23 cellular contexts compared by ENCODE assay signal in the genomic region with DNA sequence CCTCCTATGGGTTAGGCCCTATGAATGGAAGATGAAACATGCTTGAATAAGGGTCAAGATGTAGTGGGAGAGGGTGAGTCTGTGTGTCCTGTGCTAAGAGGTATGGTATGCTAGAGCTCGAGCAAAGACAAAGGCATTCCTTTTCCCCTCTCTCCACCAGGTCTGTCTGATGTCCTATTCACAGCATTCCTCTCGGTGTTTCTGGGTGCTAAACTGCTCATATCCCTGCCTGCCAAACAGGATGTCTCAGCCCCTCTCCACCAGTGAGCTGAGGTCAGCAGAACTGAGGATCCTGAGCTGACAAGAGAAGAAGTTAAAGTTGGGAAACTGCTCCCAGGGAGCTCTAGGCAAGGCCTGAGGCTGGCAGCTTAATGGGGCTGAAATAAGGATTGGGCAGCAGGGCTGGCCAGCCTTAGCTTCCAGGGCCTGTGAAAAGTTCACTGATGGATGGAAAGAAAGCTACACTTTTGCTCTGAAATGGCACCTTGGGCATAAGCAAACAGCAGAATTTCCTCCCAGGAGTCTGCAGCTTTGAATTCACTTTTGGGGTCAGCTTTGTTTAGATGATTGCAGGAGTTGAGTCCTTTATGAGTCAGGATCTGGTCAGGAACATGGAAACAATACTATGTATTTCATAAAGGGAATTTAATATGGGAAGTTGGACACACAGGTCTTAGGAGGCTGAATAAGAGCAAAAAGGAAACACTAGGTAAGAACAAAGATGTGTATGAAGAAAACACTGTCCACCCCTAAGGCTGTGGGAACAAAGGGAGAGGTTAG.
DNase-seq lines count a peak whose midpoint lies in the region; ATAC-seq and TF ChIP-seq lines count a peak whose summit lies in the region.
"Had no signal": no experiment of that assay in that cellular context is flagged by ENCODE, and none has a peak within 500 bp of the region (broad histone marks: within the 10 kb centered on the region; RNA-seq: fewer than 3 reads in every experiment).

No MANE protein-coding gene starts in this region.

- H3K4me1 ChIP-seq in NT2/D1 (ENCODE audit: insufficient read depth, insufficient read length): peaks cover 9% of the 10 kb centered on the region
- H3K4me1 ChIP-seq: esophagus muscularis mucosa, tibial artery had no signal

- H3K4me3 Mint-ChIP-seq in activated CD4-positive, alpha-beta T cell treated with anti-CD3 and anti-CD28 coated beads, Interleukin-2, amount 10 ng/mL, durations not matched to agents 7 days and 5 days: no peak overlapping the region
- no peak overlapping the region for H3K4me3 Mint-ChIP-seq in activated T-helper 17 cell treated with anti-CD3 and anti-CD28 coated beads, Interleukin-2, amount 50 U/mL, for 72 hours
- H3K4me3 Mint-ChIP-seq: activated CD8-positive, alpha-beta T cell treated with anti-CD3 and anti-CD28 coated beads, Interleukin-2, amount 10 ng/mL, durations not matched to agents 7 days and 5 days; activated T-cell treated with anti-CD3 and anti-CD28 coated beads, Interleukin-2, amount 50 U/mL, for 72 hours; mesothelial cell of epicardium; nephron; stimulated activated naive B cell treated with anti-CD40 and anti-IgM and Interleukin-4, amounts not matched to agents 10 μg/mL and 1 μg/mL and 100 μg/mL, for 72 hours; T-helper 1 cell treated with Interleukin-12 subunit alpha and Interleukin-12 subunit beta and Interleukin-4 antibody, amounts not matched to agents 30 μg/mL and 1 μg/mL, for 36 hours had no signal

- H3K9me3 Mint-ChIP-seq in activated CD4-positive, alpha-beta T cell treated with anti-CD3 and anti-CD28 coated beads, Interleukin-2, amount 10 ng/mL, durations not matched to agents 7 days and 5 days: no peaks in the 10 kb centered on the region
- no peaks in the 10 kb centered on the region for H3K9me3 Mint-ChIP-seq in activated T-helper 17 cell treated with anti-CD3 and anti-CD28 coated beads, Interleukin-2, amount 50 U/mL, for 72 hours
- H3K9me3 Mint-ChIP-seq: activated naive CD4-positive, alpha-beta T cell treated with anti-CD3 and anti-CD28 coated beads, Interleukin-2, amount 50 U/mL, for 72 hours; activated T-cell treated with anti-CD3 and anti-CD28 coated beads, Interleukin-2, amount 50 U/mL, for 72 hours; nephron; T-helper 1 cell treated with Interleukin-12 subunit alpha and Interleukin-12 subunit beta and Interleukin-4 antibody, amounts not matched to agents 30 μg/mL and 1 μg/mL, for 36 hours had no signal

- no peaks in the 10 kb centered on the region for H3K27me3 ChIP-seq in NT2/D1 (ENCODE audit: insufficient read depth, insufficient read length)
- H3K27me3 ChIP-seq: esophagus muscularis mucosa, tibial artery had no signal

- no peaks in the 10 kb centered on the region for H3K36me3 ChIP-seq in NT2/D1 (ENCODE audit: insufficient read depth, insufficient read length, low read length)
- H3K36me3 ChIP-seq: esophagus muscularis mucosa, tibial artery, WERI-Rb-1 had no signal

- no peak for TF ChIP-seq CTCF in fibroblast of pulmonary artery (IDR thresholded peaks at IDR 0.05; ENCODE audit: low read length, missing control alignments)

- H3K27me3 Mint-ChIP-seq in activated CD4-positive, alpha-beta T cell treated with anti-CD3 and anti-CD28 coated beads, Interleukin-2, amount 10 ng/mL, durations not matched to agents 7 days and 5 days: no peaks in the 10 kb centered on the region
- H3K27me3 Mint-ChIP-seq in activated T-helper 17 cell treated with anti-CD3 and anti-CD28 coated beads, Interleukin-2, amount 50 U/mL, for 72 hours: peaks cover 4% of the 10 kb centered on the region

- no peaks in the 10 kb centered on the region for H3K4me1 Mint-ChIP-seq in activated CD4-positive, alpha-beta T cell treated with anti-CD3 and anti-CD28 coated beads, Interleukin-2, amount 10 ng/mL, durations not matched to agents 7 days and 5 days
- no peaks in the 10 kb centered on the region for H3K4me1 Mint-ChIP-seq in activated T-helper 17 cell treated with anti-CD3 and anti-CD28 coated beads, Interleukin-2, amount 50 U/mL, for 72 hours
- H3K4me1 Mint-ChIP-seq: stimulated activated naive B cell treated with anti-CD40 and anti-IgM and Interleukin-4, amounts not matched to agents 10 μg/mL and 1 μg/mL and 100 μg/mL, for 72 hours had no signal

- no peak overlapping the region for H3K4me3 ChIP-seq in NT2/D1 (ENCODE audit: insufficient read length, low read depth)
- no peak overlapping the region for H3K4me3 ChIP-seq in fibroblast of pulmonary artery (replicated peaks; ENCODE audit: low read depth, low read length)
- H3K4me3 ChIP-seq: esophagus muscularis mucosa, tibial artery had no signal

- DNase-seq in EH (ENCODE audit: low read depth): peak; percentile 44
- peak; percentile 74 for DNase-seq in NT2/D1 (ENCODE audit: low read depth, low spot score)
- peak; percentile 45 for DNase-seq in fibroblast of pulmonary artery (ENCODE audit: low read depth)
- DNase-seq in non-pigmented ciliary epithelial cell (ENCODE audit: low read depth): peak; percentile 24
- DNase-seq in NCI-H2196 (lab: John Stamatoyannopoulos, UW; ENCODE audit: unreplicated experiment): no peak
- DNase-seq in activated CD4-positive, alpha-beta T cell treated with anti-CD3 and anti-CD28 coated beads, Interleukin-2, amount 10 ng/mL, durations not matched to agents 7 days and 5 days: no peak
- DNase-seq in cardiac septum (ENCODE audit: low spot score): no peak
- DNase-seq: activated CD8-positive, alpha-beta T cell treated with anti-CD3 and anti-CD28 coated beads, Interleukin-2, amount 10 ng/mL, durations not matched to agents 7 days and 5 days; activated T-cell treated with anti-CD3 and anti-CD28 coated beads, Interleukin-2, amount 50 U/mL, for 72 hours; glutamatergic neuron; NCI-H187 treated with DMSO at 0.1 percent for 48 hours; right cardiac atrium; SHP77; stimulated activated CD4-positive, alpha-beta T cell treated with anti-CD3 and anti-CD28 coated beads, Interleukin-15, amount 100 ng/mL, for 24 hours; stimulated activated naive B cell treated with anti-CD40 and anti-IgM and Interleukin-4, amounts not matched to agents 10 μg/mL and 1 μg/mL and 100 μg/mL, for 72 hours; tibial artery; WERI-Rb-1 had no signal

- POLR2A ChIA-PET in activated CD4-positive, alpha-beta T cell treated with anti-CD3 and anti-CD28 coated beads, Interleukin-2, amount 10 ng/mL, durations not matched to agents 7 days and 5 days (lab: Charles Lee): no interaction called here

- intact Hi-C loops in cardiac septum (cut with DNase I): no loop called here

- CTCF ChIA-PET in activated CD4-positive, alpha-beta T cell treated with anti-CD3 and anti-CD28 coated beads, Interleukin-2, amount 10 ng/mL, durations not matched to agents 7 days and 5 days (lab: Charles Lee): no interaction called here

- no peaks in the 10 kb centered on the region for H3K36me3 Mint-ChIP-seq in activated CD4-positive, alpha-beta T cell treated with anti-CD3 and anti-CD28 coated beads, Interleukin-2, amount 10 ng/mL, durations not matched to agents 7 days and 5 days (ENCODE audit: low read depth)
- no peaks in the 10 kb centered on the region for H3K36me3 Mint-ChIP-seq in activated T-helper 17 cell treated with anti-CD3 and anti-CD28 coated beads, Interleukin-2, amount 50 U/mL, for 72 hours (ENCODE audit: low read depth)
- H3K36me3 Mint-ChIP-seq: activated naive CD4-positive, alpha-beta T cell treated with anti-CD3 and anti-CD28 coated beads, Interleukin-2, amount 50 U/mL, for 72 hours; mesothelial cell of epicardium; stimulated activated naive B cell treated with anti-CD40 and anti-IgM and Interleukin-4, amounts not matched to agents 10 μg/mL and 1 μg/mL and 100 μg/mL, for 72 hours had no signal

- no peak overlapping the region for H3K9ac ChIP-seq in NT2/D1 (ENCODE audit: insufficient read length, low read depth)

- ATAC-seq in activated T-helper 17 cell treated with anti-CD3 and anti-CD28 coated beads, Interleukin-2, amount 50 U/mL, for 72 hours (replicated peaks): no peak
- ATAC-seq: activated CD8-positive, alpha-beta T cell treated with anti-CD3 and anti-CD28 coated beads, Interleukin-2, amount 10 ng/mL, durations not matched to agents 7 days and 5 days; activated naive CD4-positive, alpha-beta T cell treated with anti-CD3 and anti-CD28 coated beads, Interleukin-2, amount 50 U/mL, for 72 hours; activated T-cell treated with anti-CD3 and anti-CD28 coated beads, Interleukin-2, amount 50 U/mL, for 72 hours; right cardiac atrium; stimulated activated naive B cell treated with anti-CD40 and anti-IgM and Interleukin-4, amounts not matched to agents 10 μg/mL and 1 μg/mL and 100 μg/mL, for 72 hours had no signal

- no peak overlapping the region for H3K27ac Mint-ChIP-seq in activated CD4-positive, alpha-beta T cell treated with anti-CD3 and anti-CD28 coated beads, Interleukin-2, amount 10 ng/mL, durations not matched to agents 7 days and 5 days
- H3K27ac Mint-ChIP-seq in activated T-helper 17 cell treated with anti-CD3 and anti-CD28 coated beads, Interleukin-2, amount 50 U/mL, for 72 hours: no peak overlapping the region
- H3K27ac Mint-ChIP-seq: activated CD8-positive, alpha-beta T cell treated with anti-CD3 and anti-CD28 coated beads, Interleukin-2, amount 10 ng/mL, durations not matched to agents 7 days and 5 days; activated naive CD4-positive, alpha-beta T cell treated with anti-CD3 and anti-CD28 coated beads, Interleukin-2, amount 50 U/mL, for 72 hours; activated T-cell treated with anti-CD3 and anti-CD28 coated beads, Interleukin-2, amount 50 U/mL, for 72 hours; mesothelial cell of epicardium; nephron; stimulated activated naive B cell treated with anti-CD40 and anti-IgM and Interleukin-4, amounts not matched to agents 10 μg/mL and 1 μg/mL and 100 μg/mL, for 72 hours; T-helper 1 cell treated with Interleukin-12 subunit alpha and Interleukin-12 subunit beta and Interleukin-4 antibody, amounts not matched to agents 30 μg/mL and 1 μg/mL, for 36 hours had no signal

- peaks cover 27% of the 10 kb centered on the region; the same call in 1 of the 2 replicates for H3K9me3 ChIP-seq in NT2/D1 (ENCODE audit: insufficient read depth, low read length)
- H3K9me3 ChIP-seq: esophagus muscularis mucosa, tibial artery had no signal

Comparison
In these comparisons a context has a peak if more than half of its experiments do, and no peak if none do; other contexts are left out.
1. DNase-seq: peak in EH (single experiment), NT2/D1 (single experiment), fibroblast of pulmonary artery (single experiment) and non-pigmented ciliary epithelial cell (single experiment); none in NCI-H2196 (single experiment), activated CD4-positive, alpha-beta T cell treated with anti-CD3 and anti-CD28 coated beads, Interleukin-2, amount 10 ng/mL, durations not matched to agents 7 days and 5 days (single experiment) and cardiac septum (single experiment).